Comparison of ENCODE assay signal across 18 cellular contexts in the genomic region with DNA sequence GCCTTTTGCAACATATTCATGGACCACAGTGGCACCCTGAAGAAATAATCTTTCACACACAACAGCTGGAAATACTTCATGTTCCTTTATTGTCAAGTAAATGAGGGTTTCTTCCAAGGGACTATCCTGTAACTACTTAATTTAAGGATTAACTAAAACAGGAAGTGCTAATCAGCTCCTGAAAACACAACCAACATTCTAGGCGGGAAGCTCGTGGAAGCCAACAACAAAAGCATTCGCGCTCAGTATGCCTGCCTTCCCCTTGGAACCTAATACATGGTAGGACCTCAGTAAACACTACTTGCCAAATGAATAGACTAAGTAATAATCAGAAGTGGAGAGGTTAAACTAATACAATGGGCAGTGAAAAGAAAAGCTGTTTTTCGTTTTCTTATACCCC.
"Had no signal": no experiment of that assay in that cellular context is flagged by ENCODE, and none has a peak within 500 bp of the region (broad histone marks: within the 10 kb centered on the region; RNA-seq: fewer than 3 reads in every experiment).

No MANE protein-coding gene starts in this region.

- H3K27me3 ChIP-seq: breast epithelium, hepatocyte, right atrium auricular region, suprapubic skin, transverse colon, uterus had no signal

- H3K4me3 ChIP-seq: breast epithelium, hepatocyte, prostate gland, right atrium auricular region, suprapubic skin, transverse colon, uterus had no signal

- H3K36me3 ChIP-seq: breast epithelium, prostate gland, right atrium auricular region, suprapubic skin, transverse colon, uterus had no signal

- H3K36me3 Mint-ChIP-seq: activated naive CD4-positive, alpha-beta T cell treated with anti-CD3 and anti-CD28 coated beads, Interleukin-2, amount 50 U/mL, for 24 hours had no signal

- H3K27ac Mint-ChIP-seq: activated naive CD4-positive, alpha-beta T cell treated with anti-CD3 and anti-CD28 coated beads, Interleukin-2, amount 50 U/mL, for 24 hours; activated T-cell treated with anti-CD3 and anti-CD28 coated beads, Interleukin-2, amount 50 U/mL, for 72 hours; stimulated activated naive CD8-positive, alpha-beta T cell treated with anti-CD3 and anti-CD28 coated beads, Interleukin-15, Interleukin-2, amounts not matched to agents 100 ng/mL and 50 ng/mL, for 24 hours; T-helper 1 cell treated with Interleukin-12 subunit alpha and Interleukin-12 subunit beta and Interleukin-4 antibody, amounts not matched to agents 30 μg/mL and 1 μg/mL, for 36 hours had no signal

- H3K79me2 ChIP-seq: hepatocyte had no signal

- FAIRE-seq: astrocyte, islet of Langerhans had no signal

- H3K27ac ChIP-seq: breast epithelium, hepatocyte, prostate gland, right atrium auricular region, suprapubic skin, transverse colon had no signal

- ATAC-seq: activated T-cell treated with anti-CD3 and anti-CD28 coated beads, Interleukin-2, amount 50 U/mL, for 72 hours had no signal

- DNase-seq: activated CD4-positive, alpha-beta T cell treated with anti-CD3 and anti-CD28 coated beads, Interleukin-2, amount 50 U/mL, for 1 hour; activated CD4-positive, CD25-positive, alpha-beta regulatory T cell treated with anti-CD3 and anti-CD28 coated beads, Interleukin-2, amount 50 U/mL, for 72 hours; activated effector memory CD4-positive, alpha-beta T cell treated with anti-CD3 and anti-CD28 coated beads, Interleukin-2, amount 50 U/mL, for 16 hours; activated T-cell treated with anti-CD3 and anti-CD28 coated beads, Interleukin-2, amount 50 U/mL, for 72 hours; effector CD8-positive, alpha-beta T cell; mammary epithelial cell; transverse colon; uterus had no signal

- H3K9me3 Mint-ChIP-seq: activated naive CD4-positive, alpha-beta T cell treated with anti-CD3 and anti-CD28 coated beads, Interleukin-2, amount 50 U/mL, for 24 hours; activated T-cell treated with anti-CD3 and anti-CD28 coated beads, Interleukin-2, amount 50 U/mL, for 72 hours; stimulated activated naive CD8-positive, alpha-beta T cell treated with anti-CD3 and anti-CD28 coated beads, Interleukin-15, Interleukin-2, amounts not matched to agents 100 ng/mL and 50 ng/mL, for 24 hours; T-helper 1 cell treated with Interleukin-12 subunit alpha and Interleukin-12 subunit beta and Interleukin-4 antibody, amounts not matched to agents 30 μg/mL and 1 μg/mL, for 36 hours had no signal

- H3K9me3 ChIP-seq: breast epithelium, prostate gland, right atrium auricular region, suprapubic skin, transverse colon, uterus had no signal

- H3K4me1 ChIP-seq: breast epithelium, prostate gland, uterus had no signal

- H3K4me3 Mint-ChIP-seq: activated naive CD4-positive, alpha-beta T cell treated with anti-CD3 and anti-CD28 coated beads, Interleukin-2, amount 50 U/mL, for 24 hours; activated T-cell treated with anti-CD3 and anti-CD28 coated beads, Interleukin-2, amount 50 U/mL, for 72 hours; stimulated activated naive CD8-positive, alpha-beta T cell treated with anti-CD3 and anti-CD28 coated beads, Interleukin-15, Interleukin-2, amounts not matched to agents 100 ng/mL and 50 ng/mL, for 24 hours; T-helper 1 cell treated with Interleukin-12 subunit alpha and Interleukin-12 subunit beta and Interleukin-4 antibody, amounts not matched to agents 30 μg/mL and 1 μg/mL, for 36 hours had no signal

- H3K4me2 ChIP-seq: hepatocyte had no signal

- H2AFZ ChIP-seq: hepatocyte had no signal
